Comparison of ENCODE assay signal across 23 cellular contexts in the genomic region with DNA sequence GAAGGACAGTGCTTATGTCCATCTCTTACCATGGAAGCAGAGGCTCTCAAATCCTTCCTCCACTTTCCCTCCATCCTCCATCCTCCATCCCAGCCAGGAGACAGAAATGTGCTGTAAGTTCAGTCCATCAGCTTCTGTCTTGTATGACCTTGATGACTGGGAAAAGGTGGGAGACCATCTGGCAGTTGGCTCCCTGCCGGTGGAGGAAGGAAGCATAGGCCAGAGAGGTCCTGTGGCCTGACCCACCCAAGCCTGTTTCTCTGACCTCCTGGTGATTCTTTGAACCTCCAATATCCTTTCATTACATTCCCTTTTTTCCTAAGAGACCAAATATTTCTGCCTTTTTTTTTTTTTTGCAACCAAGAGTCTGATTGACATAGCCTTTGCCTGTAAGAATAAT.
"Had no signal": no experiment of that assay in that cellular context is flagged by ENCODE, and none has a peak within 500 bp of the region (broad histone marks: within the 10 kb centered on the region; RNA-seq: fewer than 3 reads in every experiment).

No MANE protein-coding gene starts in this region.

- H3K27ac Mint-ChIP-seq: activated CD4-positive, alpha-beta memory T cell treated with anti-CD3 and anti-CD28 coated beads, Interleukin-2, amount 10 ng/mL, durations not matched to agents 7 days and 5 days; activated CD4-positive, alpha-beta T cell treated with anti-CD3 and anti-CD28 coated beads, Interleukin-2, amount 10 ng/mL, durations not matched to agents 7 days and 5 days; activated naive CD8-positive, alpha-beta T cell; activated T-helper 17 cell treated with anti-CD3 and anti-CD28 coated beads, Interleukin-2, amount 50 U/mL, for 72 hours; WTC11 had no signal

- DNase-seq: activated CD4-positive, alpha-beta memory T cell treated with anti-CD3 and anti-CD28 coated beads, Interleukin-2, amount 10 ng/mL, durations not matched to agents 7 days and 5 days; activated CD4-positive, alpha-beta T cell treated with anti-CD3 and anti-CD28 coated beads for 1 hour; activated CD4-positive, alpha-beta T cell treated with anti-CD3 and anti-CD28 coated beads for 4 hours; activated CD4-positive, alpha-beta T cell treated with anti-CD3 and anti-CD28 coated beads, Interleukin-2, amount 10 ng/mL, durations not matched to agents 7 days and 5 days; activated CD4-positive, alpha-beta T cell treated with anti-CD3 and anti-CD28 coated beads, Interleukin-2, amount 50 U/mL, for 4 hours; activated CD8-positive, alpha-beta memory T cell treated with anti-CD3 and anti-CD28 coated beads, Interleukin-2, amount 50 U/mL, for 48 hours; activated effector memory CD4-positive, alpha-beta T cell treated with Interleukin-2 at 50 U/mL for 16 hours; activated gamma-delta T cell treated with Interleukin-2 at 50 U/mL for 16 hours; activated naive CD4-positive, alpha-beta T cell treated with anti-CD3 and anti-CD28 coated beads, Interleukin-2, amount 50 U/mL, for 16 hours; activated naive CD4-positive, alpha-beta T cell treated with Interleukin-2 at 50 U/mL for 16 hours; activated T-cell treated with anti-CD3 and anti-CD28 coated beads, Interleukin-2, amount 50 U/mL, for 4 hours; amniotic stem cell; aorta; body of pancreas; caudate nucleus; cerebellar nuclear complex; colonic mucosa; effector CD8-positive, alpha-beta T cell; foreskin fibroblast; T-helper 2 cell had no signal

- H3K27me3 ChIP-seq: body of pancreas, colonic mucosa had no signal

- H3K9me3 Mint-ChIP-seq: activated CD4-positive, alpha-beta memory T cell treated with anti-CD3 and anti-CD28 coated beads, Interleukin-2, amount 10 ng/mL, durations not matched to agents 7 days and 5 days; activated CD4-positive, alpha-beta T cell treated with anti-CD3 and anti-CD28 coated beads, Interleukin-2, amount 10 ng/mL, durations not matched to agents 7 days and 5 days; activated T-cell treated with anti-CD3 and anti-CD28 coated beads, Interleukin-2, amount 50 U/mL, for 4 hours; activated T-helper 17 cell treated with anti-CD3 and anti-CD28 coated beads, Interleukin-2, amount 50 U/mL, for 72 hours had no signal

- H3K4me3 Mint-ChIP-seq: activated CD4-positive, alpha-beta memory T cell treated with anti-CD3 and anti-CD28 coated beads, Interleukin-2, amount 10 ng/mL, durations not matched to agents 7 days and 5 days; activated CD4-positive, alpha-beta T cell treated with anti-CD3 and anti-CD28 coated beads, Interleukin-2, amount 10 ng/mL, durations not matched to agents 7 days and 5 days; activated naive CD8-positive, alpha-beta T cell; activated T-cell treated with anti-CD3 and anti-CD28 coated beads, Interleukin-2, amount 50 U/mL, for 4 hours; activated T-helper 17 cell treated with anti-CD3 and anti-CD28 coated beads, Interleukin-2, amount 50 U/mL, for 72 hours; WTC11 had no signal

- H3K27me3 Mint-ChIP-seq: activated CD4-positive, alpha-beta T cell treated with anti-CD3 and anti-CD28 coated beads, Interleukin-2, amount 10 ng/mL, durations not matched to agents 7 days and 5 days had no signal

- H3K36me3 ChIP-seq: colonic mucosa had no signal

- H3K36me3 Mint-ChIP-seq: activated naive CD8-positive, alpha-beta T cell; WTC11 had no signal

- H3K4me1 Mint-ChIP-seq: activated CD4-positive, alpha-beta memory T cell treated with anti-CD3 and anti-CD28 coated beads, Interleukin-2, amount 10 ng/mL, durations not matched to agents 7 days and 5 days; activated CD4-positive, alpha-beta T cell treated with anti-CD3 and anti-CD28 coated beads, Interleukin-2, amount 10 ng/mL, durations not matched to agents 7 days and 5 days; activated T-helper 17 cell treated with anti-CD3 and anti-CD28 coated beads, Interleukin-2, amount 50 U/mL, for 72 hours; WTC11 had no signal

- H3K9me3 ChIP-seq: body of pancreas, colonic mucosa had no signal

- H3K4me3 ChIP-seq: body of pancreas, colonic mucosa had no signal

- H3K4me1 ChIP-seq: body of pancreas, colonic mucosa had no signal

- H3K27ac ChIP-seq: body of pancreas, colonic mucosa had no signal
